8 cellular contexts compared by ENCODE assay signal in genomic region chr20:34872604-34873224, GRCh38. TPM values are rescaled to one million over a fixed set of nuclear protein-coding genes. Genes with fewer than 3 reads are reported as not detected.
DNase-seq lines count a peak whose midpoint lies in the region; ATAC-seq and TF ChIP-seq lines count a peak whose summit lies in the region.

Gene GGT7, minus strand, starts transcription at chr20:34872856. Its CDS starts 41 bp downstream, at chr20:34872815.

- peak; percentile 40 for ATAC-seq in GM18867 (IDR thresholded peaks at IDR 0.05; ENCODE audit: unreplicated experiment)
- ATAC-seq in Panc1 = peak; percentile 65
- ATAC-seq in naive B cell (ENCODE audit: low read depth in 2 of 2) = peak; percentile 65

- H3K27ac Mint-ChIP-seq in activated T-helper 1 cell treated with anti-CD3 and anti-CD28 coated beads, Interleukin-12 subunit alpha, Interleukin-12 subunit beta, Interleukin-2, Interleukin-4 antibody, amounts not matched to agents 30 ng/mL and 10 ng/mL and 1 ng/mL, durations not matched to agents 14 hours and 24 hours and 36 hours = peak within 1 kb of the TSS; percentile 80
- H3K27ac Mint-ChIP-seq in naive B cell = peak within 1 kb of the TSS in 5 of 6 donors; percentile 49 to 92 (median 84)

- H3K36me3 ChIP-seq in Panc1 (ENCODE audit: control insufficient read depth, insufficient read depth, low read length) (no peaks in the 10 kb centered on the region), fibroblast of lung (ENCODE audit: control insufficient read depth, insufficient read depth, low read length) (no peaks in the 10 kb centered on the region)

- H3K9ac ChIP-seq in fibroblast of lung (ENCODE audit: insufficient read depth, low read length) = peak within 1 kb of the TSS; percentile 49

- peak; percentile 59 for DNase-seq in A172 (ENCODE audit: low spot score)
- peak; percentile 65 for DNase-seq in Jurkat, Clone E6-1 (ENCODE audit: low read depth, low spot score)
- no peak for DNase-seq in Panc1 (ENCODE audit: low read depth, low spot score)
- peak; percentile 82 for DNase-seq in activated T-helper 1 cell treated with anti-CD3 and anti-CD28 coated beads, Interleukin-12 subunit alpha, Interleukin-12 subunit beta, Interleukin-2, Interleukin-4 antibody, amounts not matched to agents 30 ng/mL and 10 ng/mL and 1 ng/mL, durations not matched to agents 14 hours and 24 hours and 36 hours (ENCODE audit: low spot score)
- peak; percentile 57 to 67 for DNase-seq in fibroblast of lung (ENCODE audit: low read depth in 2 of 2)
- peak; percentile 82 for DNase-seq in naive B cell
- DNase-seq in stimulated activated CD8-positive, alpha-beta memory T cell treated with anti-CD3 and anti-CD28 coated beads, Interleukin-7, amount 100 ng/mL, for 48 hours (ENCODE audit: extremely low read depth in 1 of 2, low read depth in 1 of 2) = peak; percentile 77 to 78

- no peaks in the 10 kb centered on the region for H3K9me3 ChIP-seq in Panc1 (ENCODE audit: control insufficient read depth, insufficient read depth, low read depth, low read length)
- no peaks in the 10 kb centered on the region for H3K9me3 ChIP-seq in fibroblast of lung (ENCODE audit: control insufficient read depth, insufficient read depth, low read depth, low read length)

- H3K9me3 Mint-ChIP-seq in activated T-helper 1 cell treated with anti-CD3 and anti-CD28 coated beads, Interleukin-12 subunit alpha, Interleukin-12 subunit beta, Interleukin-2, Interleukin-4 antibody, amounts not matched to agents 30 ng/mL and 10 ng/mL and 1 ng/mL, durations not matched to agents 14 hours and 24 hours and 36 hours = no peaks in the 10 kb centered on the region
- no peaks in the 10 kb centered on the region for H3K9me3 Mint-ChIP-seq in naive B cell

- CTCF ChIA-PET in Panc1 (lab: Charles Lee) = interaction anchor here (0.6 to 1.2 kb wide), 2 partner anchors 82 to 272 kb away, joined by 3 read pairs; no protein-coding TSS in a partner anchor

- H3K4me1 Mint-ChIP-seq in activated T-helper 1 cell treated with anti-CD3 and anti-CD28 coated beads, Interleukin-12 subunit alpha, Interleukin-12 subunit beta, Interleukin-2, Interleukin-4 antibody, amounts not matched to agents 30 ng/mL and 10 ng/mL and 1 ng/mL, durations not matched to agents 14 hours and 24 hours and 36 hours (ENCODE audit: low read depth) = peaks cover 64% of the 10 kb centered on the region
- H3K4me1 Mint-ChIP-seq in naive B cell = peaks cover 50 to 56% (median 50%) of the 10 kb centered on the region in 3 donors

- H3K36me3 Mint-ChIP-seq in activated T-helper 1 cell treated with anti-CD3 and anti-CD28 coated beads, Interleukin-12 subunit alpha, Interleukin-12 subunit beta, Interleukin-2, Interleukin-4 antibody, amounts not matched to agents 30 ng/mL and 10 ng/mL and 1 ng/mL, durations not matched to agents 14 hours and 24 hours and 36 hours (ENCODE audit: low read depth) = peaks cover 5% of the 10 kb centered on the region
- no peaks in the 10 kb centered on the region for H3K36me3 Mint-ChIP-seq in naive B cell

- peak within 1 kb of the TSS; percentile 79 for H2AFZ ChIP-seq in fibroblast of lung (ENCODE audit: low read length)

- H3K4me1 ChIP-seq in Panc1 (ENCODE audit: control insufficient read depth, insufficient read depth, low read length) (peaks cover 12% of the 10 kb centered on the region), fibroblast of lung (ENCODE audit: control insufficient read depth, extremely low read depth, insufficient read depth, low read length) (peaks cover 11% of the 10 kb centered on the region)

- H3K27me3 Mint-ChIP-seq in activated T-helper 1 cell treated with anti-CD3 and anti-CD28 coated beads, Interleukin-12 subunit alpha, Interleukin-12 subunit beta, Interleukin-2, Interleukin-4 antibody, amounts not matched to agents 30 ng/mL and 10 ng/mL and 1 ng/mL, durations not matched to agents 14 hours and 24 hours and 36 hours (ENCODE audit: insufficient read depth) = peaks cover 6% of the 10 kb centered on the region
- no peaks in the 10 kb centered on the region for H3K27me3 Mint-ChIP-seq in naive B cell

- POLR2A ChIA-PET in Panc1 (lab: Charles Lee) = no interaction called here

- in situ Hi-C loops in Panc1 (cut with HindIII; ENCODE audit: low pct_unique_long_range_greater_than_20kb, low sequenced_read_pairs) = no loop called here

- no TSS peak for BruUV-seq in Panc1 (replicated peaks; lab: Mats Ljungman, UMichigan)

- H3K27ac ChIP-seq in Panc1 (ENCODE audit: low read length) = peak within 1 kb of the TSS; percentile 75
- peak within 1 kb of the TSS; percentile 4 for H3K27ac ChIP-seq in fibroblast of lung (ENCODE audit: insufficient read depth, low read length)

- intact Hi-C loops in Panc1 (cut with micrococcal nuclease; ENCODE audit: unreplicated experiment) = loop anchor here (10.0 kb wide), 1 partner anchor 222 kb away; the partner anchor contains the start of gene TRPC4AP
- intact Hi-C loops in activated T-helper 1 cell treated with anti-CD3 and anti-CD28 coated beads, Interleukin-12 subunit alpha, Interleukin-12 subunit beta, Interleukin-2, Interleukin-4 antibody, amounts not matched to agents 30 ng/mL and 10 ng/mL and 1 ng/mL, durations not matched to agents 14 hours and 24 hours and 36 hours (cut with micrococcal nuclease) = loop anchor here (1.0 to 5.0 kb wide), 5 partner anchors 47 to 405 kb away; partner anchors contain the start of genes MMP24OS and NCOA6

- H3K27me3 ChIP-seq in Panc1 (ENCODE audit: control insufficient read depth, insufficient read depth, low read length) (no peaks in the 10 kb centered on the region), fibroblast of lung (ENCODE audit: control insufficient read depth, insufficient read depth, low read length) (no peaks in the 10 kb centered on the region)

- peak within 1 kb of the TSS; percentile 60 for H3K4me3 ChIP-seq in Jurkat, Clone E6-1 (ENCODE audit: low read length)
- H3K4me3 ChIP-seq in Panc1 (ENCODE audit: low read depth in 2 of 2, low read length in 2 of 2) (peak within 1 kb of the TSS; percentile 62 to 67), fibroblast of lung (replicated peaks in 1 of 4; ENCODE audit: control extremely low read depth in 1 of 4, insufficient read depth in 1 of 4, low read depth in 3 of 4, low read length in 4 of 4) (peak within 1 kb of the TSS; percentile 47 to 84 (median 70))

- peaks cover 4% of the 10 kb centered on the region for H3K79me2 ChIP-seq in fibroblast of lung (ENCODE audit: control insufficient read depth, insufficient read depth, low read length)

- H4K20me1 ChIP-seq in fibroblast of lung (ENCODE audit: control insufficient read depth, extremely low read depth, insufficient read depth, low read length) = no peaks in the 10 kb centered on the region

- H3K4me2 ChIP-seq in fibroblast of lung (ENCODE audit: extremely low read depth, insufficient read depth, low read length) = peak within 1 kb of the TSS; percentile 93

- TF ChIP-seq CTCF in Panc1 (IDR thresholded peaks at IDR 0.05) (peak; percentile 95), fibroblast of lung (conservative IDR thresholded peaks at IDR 0.05 in 1 of 2, IDR thresholded peaks at IDR 0.05 in 1 of 2; ENCODE audit: low read depth in 1 of 2, low read length in 2 of 2) (peak; percentile 35 to 48)

- peak within 1 kb of the TSS; percentile 88 for H3K4me3 Mint-ChIP-seq in activated T-helper 1 cell treated with anti-CD3 and anti-CD28 coated beads, Interleukin-12 subunit alpha, Interleukin-12 subunit beta, Interleukin-2, Interleukin-4 antibody, amounts not matched to agents 30 ng/mL and 10 ng/mL and 1 ng/mL, durations not matched to agents 14 hours and 24 hours and 36 hours
- H3K4me3 Mint-ChIP-seq in naive B cell = peak within 1 kb of the TSS; percentile 83 to 93 (median 90)

RNA-seq across cellular contexts. Expression of gene GGT7, which starts in this region (rescaled TPM):
- 0.26 and 0.55 TPM in 2 replicates for total RNA-seq in A172 (2014; rRNA removed; shearing (Covaris generic))
- 26.1 TPM for polyA plus RNA-seq in Jurkat, Clone E6-1 (2012; ENCODE audit: insufficient read depth, insufficient read length)
- total RNA-seq in Panc1 (2021; ENCODE audit: unreplicated experiment) (11.5 TPM), fibroblast of lung (9.5 and 15.2 TPM in 2 replicates)
- polyA plus RNA-seq in Panc1 (2012; ENCODE audit: insufficient read length) = 17.0 TPM
- total RNA-seq in activated T-helper 1 cell treated with anti-CD3 and anti-CD28 coated beads, Interleukin-12 subunit alpha, Interleukin-12 subunit beta, Interleukin-2, Interleukin-4 antibody, amounts not matched to agents 30 ng/mL and 10 ng/mL and 1 ng/mL, durations not matched to agents 14 hours and 24 hours and 36 hours = 12.5 and 13.7 TPM in 2 replicates
- polyA plus RNA-seq in fibroblast of lung (8.2 and 10.3 TPM in 2 replicates), naive B cell (ENCODE audit: low read depth in 6 of 6) (1 to 10 TPM; 2.6 to 6.2 (median 4.2) TPM)
- polyA plus RNA-seq in fibroblast of lung (2012) = 15.1 and 19.5 TPM in 2 replicates
- 15.0 and 17.3 TPM in 2 replicates for polyA minus RNA-seq in fibroblast of lung (ENCODE audit: low replicate concordance)

Comparison
In these comparisons a context has a peak if more than half of its experiments do, and no peak if none do; other contexts are left out.
1. Peak in DNase-seq in A172; RNA of the gene not detected or under 1 TPM.